ENCODE assay signal across 1 cellular context in genomic region chr2:107218208-107218607, GRCh38.
TF ChIP-seq lines count a peak whose summit lies in the region.

No MANE protein-coding gene starts in this region.

TF ChIP-seq in K562, 482 proteins besides CTCF, POLR2A, EP300 and RAD21 (continued from another document):
- TF ChIP-seq ELK3 (CRISPR knock-in tag; IDR thresholded peaks at IDR 0.05) (no peak), GTF2E2 (tag; IDR thresholded peaks at IDR 0.05) (no peak), ZFP30 (CRISPR knock-in tag; IDR thresholded peaks at IDR 0.05; ENCODE audit: borderline replicate concordance) (no peak), DPF2 (IDR thresholded peaks at IDR 0.05) (no peak)
